ENCODE assay signal across 31 cellular contexts in the genomic region with DNA sequence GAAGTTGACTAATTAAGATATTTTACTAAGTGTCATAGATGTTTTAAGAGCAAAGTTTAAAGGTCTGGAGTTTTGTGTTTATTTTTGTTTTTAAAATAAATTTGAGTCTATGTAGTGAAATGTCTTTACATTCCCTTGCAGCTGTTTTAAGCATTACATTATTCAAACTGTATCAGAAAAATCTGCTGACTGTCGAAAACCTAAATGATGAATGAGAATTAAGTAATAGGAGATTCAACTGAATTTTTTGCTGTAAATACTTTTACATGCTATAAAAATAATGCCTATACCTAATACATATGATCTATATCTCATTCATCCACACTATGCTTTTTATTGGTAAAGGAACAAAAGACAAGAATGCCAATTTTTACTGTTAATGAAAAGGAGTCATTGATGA.
"Had no signal": no experiment of that assay in that cellular context is flagged by ENCODE, and none has a peak within 500 bp of the region (broad histone marks: within the 10 kb centered on the region; RNA-seq: fewer than 3 reads in every experiment).

No MANE protein-coding gene starts in this region.

- ATAC-seq: natural killer cell; psoas muscle; right cardiac atrium; sciatic nerve; stimulated activated memory B cell treated with anti-CD40 and anti-IgM and Interleukin-4, amounts not matched to agents 10 μg/mL and 1 μg/mL and 100 μg/mL, for 72 hours; stimulated activated naive CD8-positive, alpha-beta T cell treated with anti-CD3 and anti-CD28 coated beads, Interleukin-15, amount 100 ng/mL, for 72 hours; stimulated activated naive CD8-positive, alpha-beta T cell treated with anti-CD3 and anti-CD28 coated beads, Interleukin-15, Interleukin-2, amounts not matched to agents 100 U/mL and 50 U/mL, for 24 hours; upper lobe of right lung had no signal

- H3K9ac ChIP-seq: neural progenitor cell, parathyroid adenoma had no signal

- H3K4me3 ChIP-seq: neural progenitor cell, ovary, psoas muscle, skin epidermis, smooth muscle cell, spleen, suprapubic skin, testis, tibial artery, transverse colon, upper lobe of right lung, uterus had no signal

- H3K27ac Mint-ChIP-seq: natural killer cell; neural progenitor cell; progenitor cell of endocrine pancreas; stimulated activated memory B cell treated with anti-CD40 and anti-IgM and Interleukin-4, amounts not matched to agents 10 μg/mL and 1 μg/mL and 100 μg/mL, for 72 hours; stimulated activated naive CD8-positive, alpha-beta T cell treated with anti-CD3 and anti-CD28 coated beads, Interleukin-15, amount 100 ng/mL, for 72 hours; type B pancreatic cell had no signal

- H3K9me3 ChIP-seq: ovary, psoas muscle, spleen, suprapubic skin, testis, tibial artery, transverse colon, upper lobe of right lung, uterus had no signal

- H3K4me1 ChIP-seq: neural progenitor cell, parathyroid adenoma, spleen, testis, upper lobe of right lung, uterus had no signal

- H3K27me3 Mint-ChIP-seq: progenitor cell of endocrine pancreas; stimulated activated memory B cell treated with anti-CD40 and anti-IgM and Interleukin-4, amounts not matched to agents 10 μg/mL and 1 μg/mL and 100 μg/mL, for 72 hours; stimulated activated naive CD8-positive, alpha-beta T cell treated with anti-CD3 and anti-CD28 coated beads, Interleukin-15, amount 100 ng/mL, for 72 hours; type B pancreatic cell had no signal

- H3K4me3 Mint-ChIP-seq: natural killer cell; nephron; neural progenitor cell; stimulated activated memory B cell treated with anti-CD40 and anti-IgM and Interleukin-4, amounts not matched to agents 10 μg/mL and 1 μg/mL and 100 μg/mL, for 72 hours; stimulated activated naive CD8-positive, alpha-beta T cell treated with anti-CD3 and anti-CD28 coated beads, Interleukin-15, amount 100 ng/mL, for 72 hours; type B pancreatic cell had no signal

- H3K4me1 Mint-ChIP-seq: natural killer cell; neural progenitor cell; stimulated activated memory B cell treated with anti-CD40 and anti-IgM and Interleukin-4, amounts not matched to agents 10 μg/mL and 1 μg/mL and 100 μg/mL, for 72 hours; stimulated activated naive CD8-positive, alpha-beta T cell treated with anti-CD3 and anti-CD28 coated beads, Interleukin-15, amount 100 ng/mL, for 72 hours had no signal

- H3K27ac ChIP-seq: neural progenitor cell, ovary, parathyroid adenoma, psoas muscle, skin epidermis, spleen, suprapubic skin, testis, tibial artery, transverse colon, upper lobe of right lung, uterus had no signal

- H3K36me3 ChIP-seq: neural progenitor cell, ovary, spleen, suprapubic skin, tibial artery, transverse colon, upper lobe of right lung, uterus had no signal

- H3K36me3 Mint-ChIP-seq: natural killer cell; neural progenitor cell; stimulated activated memory B cell treated with anti-CD40 and anti-IgM and Interleukin-4, amounts not matched to agents 10 μg/mL and 1 μg/mL and 100 μg/mL, for 72 hours; type B pancreatic cell had no signal

- DNase-seq: natural killer cell; occipital lobe; ovary; posterior cingulate gyrus; psoas muscle; right cardiac atrium; spleen; stimulated activated CD4-positive, alpha-beta T cell treated with anti-CD3 and anti-CD28 coated beads, Interleukin-12 subunit alpha, Interleukin-12 subunit beta, amount 100 ng/mL, for 4 hours; stimulated activated CD4-positive, alpha-beta T cell treated with anti-CD3 and anti-CD28 coated beads, Interleukin-1b, Interleukin-23, amount 100 ng/mL, for 48 hours; stimulated activated CD4-positive, alpha-beta T cell treated with anti-CD3 and anti-CD28 coated beads, Interleukin-4, amount 100 ng/mL, for 1 hour; stimulated activated CD4-positive, alpha-beta T cell treated with anti-CD3 and anti-CD28 coated beads, Interleukin-4, amount 100 ng/mL, for 4 hours; stimulated activated CD8-positive, alpha-beta memory T cell treated with anti-CD3 and anti-CD28 coated beads, Interleukin-4, amount 100 ng/mL, for 48 hours; stimulated activated naive CD4-positive, alpha-beta T cell; stimulated activated naive CD8-positive, alpha-beta T cell treated with anti-CD3 and anti-CD28 coated beads, Interleukin-15, amount 100 ng/mL, for 72 hours; stimulated activated naive CD8-positive, alpha-beta T cell treated with anti-CD3 and anti-CD28 coated beads, Interleukin-15, Interleukin-2, amounts not matched to agents 100 U/mL and 50 U/mL, for 24 hours; substantia nigra; testis; tibial artery; transverse colon; upper lobe of right lung; uterus had no signal

- H3K4me2 ChIP-seq: neural progenitor cell, smooth muscle cell had no signal

- H2AFZ ChIP-seq: neural progenitor cell, parathyroid adenoma had no signal

- H3K27me3 ChIP-seq: neural progenitor cell, ovary, spleen, suprapubic skin, testis, tibial artery, transverse colon, upper lobe of right lung had no signal

- H3K9me3 Mint-ChIP-seq: nephron; neural progenitor cell; stimulated activated naive CD8-positive, alpha-beta T cell treated with anti-CD3 and anti-CD28 coated beads, Interleukin-15, amount 100 ng/mL, for 72 hours; type B pancreatic cell had no signal

- H3K79me2 ChIP-seq: parathyroid adenoma had no signal
